ENCODE assay signal across 32 cellular contexts in genomic region chr18:49332679-49333078, GRCh38.
"Had no signal": no experiment of that assay in that cellular context is flagged by ENCODE, and none has a peak within 500 bp of the region (broad histone marks: within the 10 kb centered on the region; RNA-seq: fewer than 3 reads in every experiment).

No MANE protein-coding gene starts in this region.

- H3K36me3 ChIP-seq: adrenal gland, brain microvascular endothelial cell, breast epithelium, cardiac muscle cell had no signal

- H3K9me3 ChIP-seq: adrenal gland, ascending aorta, body of pancreas, breast epithelium had no signal

- DNase-seq: activated effector memory CD4-positive, alpha-beta T cell treated with anti-CD3 and anti-CD28 coated beads, Interleukin-2, amount 50 U/mL, for 16 hours; activated effector memory CD4-positive, alpha-beta T cell treated with Interleukin-2 at 50 U/mL for 16 hours; activated gamma-delta T cell; activated gamma-delta T cell treated with Interleukin-2 at 50 U/mL for 16 hours; activated naive CD4-positive, alpha-beta T cell; activated naive CD4-positive, alpha-beta T cell treated with anti-CD3 and anti-CD28 coated beads for 36 hours; activated naive CD4-positive, alpha-beta T cell treated with anti-CD3 and anti-CD28 coated beads, Interleukin-2, amount 10 ng/mL, durations not matched to agents 7 days and 5 days; activated naive CD4-positive, alpha-beta T cell treated with anti-CD3 and anti-CD28 coated beads, Interleukin-2, amount 50 U/mL, for 16 hours; activated naive CD4-positive, alpha-beta T cell treated with Interleukin-2 at 50 U/mL for 16 hours; activated naive CD8-positive, alpha-beta T cell treated with anti-CD3 and anti-CD28 coated beads for 36 hours; activated naive CD8-positive, alpha-beta T cell treated with anti-CD3 and anti-CD28 coated beads, Interleukin-2, amount 10 ng/mL, durations not matched to agents 7 days and 5 days; activated naive CD8-positive, alpha-beta T cell treated with anti-CD3 and anti-CD28 coated beads, Interleukin-2, amount 50 U/mL, for 24 hours; activated T-cell treated with anti-CD3 and anti-CD28 coated beads, Interleukin-2, amount 50 U/mL, for 1 hour; activated T-cell treated with anti-CD3 and anti-CD28 coated beads, Interleukin-2, amount 50 U/mL, for 24 hours; activated T-cell treated with anti-CD3 and anti-CD28 coated beads, Interleukin-2, amount 50 U/mL, for 4 hours; activated T-cell treated with anti-CD3 and anti-CD28 coated beads, Interleukin-2, amount 50 U/mL, for 48 hours; activated T-cell treated with anti-CD3 and anti-CD28 coated beads, Interleukin-2, amount 50 U/mL, for 72 hours; adrenal gland; amniotic stem cell; amygdala; anterior cingulate cortex; aorta; body of pancreas; brain microvascular endothelial cell; caudate nucleus; central memory CD4-positive, alpha-beta T cell; cerebellar nuclear complex had no signal

- ATAC-seq: activated naive CD4-positive, alpha-beta T cell treated with anti-CD3 and anti-CD28 coated beads, Interleukin-2, amount 50 U/mL, for 72 hours; activated naive CD8-positive, alpha-beta T cell treated with anti-CD3 and anti-CD28 coated beads, Interleukin-2, amount 50 U/mL, for 24 hours; activated T-cell treated with anti-CD3 and anti-CD28 coated beads, Interleukin-2, amount 50 U/mL, for 4 hours; activated T-cell treated with anti-CD3 and anti-CD28 coated beads, Interleukin-2, amount 50 U/mL, for 72 hours; activated T-helper 17 cell treated with anti-CD3 and anti-CD28 coated beads, Interleukin-2, amount 50 U/mL, for 72 hours; body of pancreas had no signal

- H3K27ac ChIP-seq: adrenal gland, ascending aorta, body of pancreas, brain microvascular endothelial cell, breast epithelium, cardiac muscle cell had no signal

- H3K4me1 ChIP-seq: breast epithelium had no signal

- H3K4me3 ChIP-seq: adrenal gland, ascending aorta, body of pancreas, breast epithelium, cardiac muscle cell had no signal

- H3K27me3 ChIP-seq: adrenal gland, ascending aorta, body of pancreas, brain microvascular endothelial cell, breast epithelium, cardiac muscle cell had no signal
